8 cellular contexts compared by ENCODE assay signal in the genomic region with DNA sequence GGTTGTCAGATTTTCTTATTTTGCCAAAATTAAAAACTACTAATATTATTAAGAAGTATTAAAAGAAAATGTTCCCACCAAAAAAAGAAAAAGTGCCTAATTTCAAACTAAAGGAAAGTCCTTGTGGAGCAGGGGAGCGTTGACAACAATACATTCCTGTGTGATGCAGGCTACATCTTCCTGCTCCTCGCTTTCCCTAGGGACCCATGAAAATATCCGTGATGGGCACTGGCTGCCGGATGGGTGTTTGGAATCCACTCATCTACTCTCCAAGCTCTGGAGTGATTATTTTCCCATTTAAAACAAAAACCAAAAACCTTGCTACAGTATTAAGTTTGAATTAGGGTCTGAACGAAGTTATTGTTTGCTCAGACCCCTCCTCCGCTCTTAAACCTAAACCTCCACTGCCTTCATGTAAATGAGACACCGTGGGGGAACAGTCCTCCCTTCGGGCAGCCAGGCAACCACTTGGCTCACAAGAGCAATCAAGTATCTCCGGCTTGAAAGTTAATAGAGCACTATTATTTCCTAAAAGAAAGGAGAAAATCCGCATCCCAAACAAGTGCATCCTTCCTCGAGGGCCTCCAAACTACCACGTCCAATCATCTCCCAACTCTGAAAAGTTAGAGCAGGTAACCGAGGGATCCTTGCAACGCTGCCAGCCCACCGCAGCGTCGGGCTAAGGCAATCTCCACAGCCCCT. TPM values are rescaled to one million over a fixed set of nuclear protein-coding genes. Genes with fewer than 3 reads are reported as not detected.
DNase-seq lines count a peak whose midpoint lies in the region; ATAC-seq and TF ChIP-seq lines count a peak whose summit lies in the region.

No MANE protein-coding gene starts in this region.

- peak overlapping the region; percentile 33 to 92 (median 86) for H3K27ac ChIP-seq in body of pancreas
- peak overlapping the region; percentile 90 for H3K27ac ChIP-seq in lower lobe of right lung
- H3K27ac ChIP-seq in upper lobe of left lung: peak overlapping the region; percentile 88 to 94 (median 90)

- WGBS in body of pancreas, 2 donors: 45 to 56% methylated on average over 11 to 17 of the region's 17 CpGs
- 48 to 57% methylated on average over 17 of the region's 17 CpGs for WGBS in upper lobe of left lung, 2 donors

- no peaks in the 10 kb centered on the region for H3K27me3 ChIP-seq in body of pancreas
- no peaks in the 10 kb centered on the region for H3K27me3 ChIP-seq in lower lobe of right lung (ENCODE audit: low read depth)
- peaks cover 0 to 4% (median 0%) of the 10 kb centered on the region in 4 donors for H3K27me3 ChIP-seq in upper lobe of left lung

- ATAC-seq in left cardiac atrium (no peak), left ventricle myocardium superior (no peak), body of pancreas (no peak), lower lobe of right lung (no peak), upper lobe of left lung (ENCODE audit: low FRiP score in 2 of 2) (no peak), HG02642 (IDR thresholded peaks at IDR 0.05; ENCODE audit: poor library complexity, unreplicated experiment) (no peak)

- H3K4me1 ChIP-seq in body of pancreas (peaks cover 6% of the 10 kb centered on the region), lower lobe of right lung (peaks cover 13% of the 10 kb centered on the region), upper lobe of left lung (peaks cover 9 to 19% (median 15%) of the 10 kb centered on the region in 4 donors)

- TF ChIP-seq EP300 in upper lobe of left lung (IDR thresholded peaks at IDR 0.05): no peak

- peak; percentile 28 for DNase-seq in left cardiac atrium
- DNase-seq in left ventricle myocardium superior: no peak
- no peak for DNase-seq in body of pancreas
- no peak for DNase-seq in lower lobe of right lung
- no peak for DNase-seq in upper lobe of left lung
- DNase-seq in COLO668 (lab: John Stamatoyannopoulos, UW; ENCODE audit: unreplicated experiment): no peak
- DNase-seq in NCI-H187 (lab: John Stamatoyannopoulos, UW): no peak

- H3K9me3 ChIP-seq in body of pancreas: no peaks in the 10 kb centered on the region
- H3K9me3 ChIP-seq in lower lobe of right lung: no peaks in the 10 kb centered on the region
- H3K9me3 ChIP-seq in upper lobe of left lung: no peaks in the 10 kb centered on the region

- H3K36me3 ChIP-seq in body of pancreas (replicated peaks in 1 of 2; ENCODE audit: insufficient read depth in 1 of 2, low read depth in 2 of 2): no peaks in the 10 kb centered on the region
- H3K36me3 ChIP-seq in lower lobe of right lung: no peaks in the 10 kb centered on the region
- no peaks in the 10 kb centered on the region for H3K36me3 ChIP-seq in upper lobe of left lung

- intact Hi-C loops in left cardiac atrium (cut with DNase I) (loop anchor here in 1 of 2 donors (10.0 kb wide), 1 partner anchor 51 kb away; no protein-coding TSS in a partner anchor), left ventricle myocardium superior (cut with micrococcal nuclease) (loop anchor here (5.0 kb wide), 1 partner anchor 113 kb away; no protein-coding TSS in a partner anchor), body of pancreas (cut with DNase I) (no loop called here), lower lobe of right lung (cut with DNase I) (no loop called here)

- TF ChIP-seq POLR2A in body of pancreas (IDR thresholded peaks at IDR 0.05) (no peak), upper lobe of left lung (IDR thresholded peaks at IDR 0.05) (no peak)

- TF ChIP-seq CTCF in body of pancreas (IDR thresholded peaks at IDR 0.05) (no peak), lower lobe of right lung (IDR thresholded peaks at IDR 0.05) (no peak), upper lobe of left lung (IDR thresholded peaks at IDR 0.05) (no peak)

- H3K4me3 ChIP-seq in body of pancreas (peak overlapping the region in 1 of 2 donors; percentile 42), lower lobe of right lung (peak overlapping the region; percentile 76), upper lobe of left lung (peak overlapping the region; percentile 57 to 76 (median 73))

RNA-seq across cellular contexts. Expression of a gene that starts 1.5 kb away (rescaled TPM):
- 100 to 1,000 TPM in 1 of 2 donors, 10 to 100 TPM in 1; 86.1 to 119 TPM for total RNA-seq in left cardiac atrium
- 109 TPM for total RNA-seq in left ventricle myocardium superior
- total RNA-seq in body of pancreas: 10 to 100 TPM; 73.5 to 88.7 TPM
- 93.1 TPM for total RNA-seq in lower lobe of right lung
- 100 to 1,000 TPM in 4 of 6 donors, 10 to 100 TPM in 2; 81.5 to 145 (median 106) TPM for total RNA-seq in upper lobe of left lung

RNA-seq across cellular contexts. Expression of a gene that starts 48.9 kb away (rescaled TPM):
- total RNA-seq in left cardiac atrium (not detected), left ventricle myocardium superior (not detected), body of pancreas (1 to 10 TPM in 1 of 2 donors, under 1 TPM in 1; 0.66 to 1.6 TPM), lower lobe of right lung (0.18 TPM), upper lobe of left lung (1 to 10 TPM in 1 of 6 donors, under 1 TPM in 3, not detected in 2; 0.15 to 3.6 (median 0.24) TPM)
